14 cellular contexts compared by ENCODE assay signal in genomic region chr3:99948467-99949089, GRCh38.
"Had no signal": no experiment of that assay in that cellular context is flagged by ENCODE, and none has a peak within 500 bp of the region (broad histone marks: within the 10 kb centered on the region; RNA-seq: fewer than 3 reads in every experiment).

No MANE protein-coding gene starts in this region.

- H3K27me3 ChIP-seq: dorsolateral prefrontal cortex, left lung had no signal

- H3K27ac ChIP-seq: dorsolateral prefrontal cortex had no signal

- H3K36me3 ChIP-seq: left lung had no signal

- H3K9me3 Mint-ChIP-seq: activated CD4-positive, alpha-beta T cell treated with anti-CD3 and anti-CD28 coated beads, Interleukin-2, amount 10 ng/mL, durations not matched to agents 24 days and 14 days; activated CD8-positive, alpha-beta T cell treated with anti-CD3 and anti-CD28 coated beads for 36 hours; activated naive CD8-positive, alpha-beta T cell treated with anti-CD3 and anti-CD28 coated beads, Interleukin-2, amount 10 ng/mL, durations not matched to agents 7 days and 5 days; activated T-cell treated with anti-CD3 and anti-CD28 coated beads, Interleukin-2, amount 50 U/mL, for 24 hours; activated T-helper 2 cell treated with anti-CD3 and anti-CD28 coated beads, Interferon-gamma antibody, Interleukin-2, Interleukin-4, amounts not matched to agents 10 μg/mL and 5 μg/mL and 100 μg/mL, durations not matched to agents 14 hours and 24 hours and 36 hours; brain had no signal

- H3K36me3 Mint-ChIP-seq: brain had no signal

- H3K4me3 ChIP-seq: dorsolateral prefrontal cortex, left lung had no signal

- ATAC-seq: activated CD8-positive, alpha-beta T cell treated with anti-CD3 and anti-CD28 coated beads for 36 hours; stimulated activated naive CD8-positive, alpha-beta T cell treated with anti-CD3 and anti-CD28 coated beads, Interleukin-15, Interleukin-2, amounts not matched to agents 100 U/mL and 50 U/mL, for 24 hours had no signal

- H3K27ac Mint-ChIP-seq: activated CD4-positive, alpha-beta T cell treated with anti-CD3 and anti-CD28 coated beads, Interleukin-2, amount 10 ng/mL, durations not matched to agents 24 days and 14 days; activated CD8-positive, alpha-beta T cell treated with anti-CD3 and anti-CD28 coated beads for 36 hours; activated naive CD8-positive, alpha-beta T cell treated with anti-CD3 and anti-CD28 coated beads, Interleukin-2, amount 10 ng/mL, durations not matched to agents 7 days and 5 days; activated T-cell treated with anti-CD3 and anti-CD28 coated beads, Interleukin-2, amount 50 U/mL, for 24 hours; activated T-helper 2 cell treated with anti-CD3 and anti-CD28 coated beads, Interferon-gamma antibody, Interleukin-2, Interleukin-4, amounts not matched to agents 10 μg/mL and 5 μg/mL and 100 μg/mL, durations not matched to agents 14 hours and 24 hours and 36 hours; brain had no signal

- DNase-seq: activated CD4-positive, alpha-beta T cell treated with anti-CD3 and anti-CD28 coated beads, Interleukin-2, amount 10 ng/mL, durations not matched to agents 24 days and 14 days; activated CD8-positive, alpha-beta T cell treated with anti-CD3 and anti-CD28 coated beads for 36 hours; activated naive CD4-positive, alpha-beta T cell treated with Interleukin-2 at 50 U/mL for 16 hours; activated naive CD8-positive, alpha-beta T cell treated with anti-CD3 and anti-CD28 coated beads, Interleukin-2, amount 10 ng/mL, durations not matched to agents 7 days and 5 days; activated T-cell treated with anti-CD3 and anti-CD28 coated beads, Interleukin-2, amount 50 U/mL, for 24 hours; amygdala; caudate nucleus; dorsolateral prefrontal cortex; foreskin melanocyte; left lung; stimulated activated naive CD8-positive, alpha-beta T cell treated with anti-CD3 and anti-CD28 coated beads, Interleukin-15, Interleukin-2, amounts not matched to agents 100 U/mL and 50 U/mL, for 24 hours; trophoblast cell had no signal

- H3K9me3 ChIP-seq: left lung had no signal

- H3K4me3 Mint-ChIP-seq: activated CD4-positive, alpha-beta T cell treated with anti-CD3 and anti-CD28 coated beads, Interleukin-2, amount 10 ng/mL, durations not matched to agents 24 days and 14 days; activated CD8-positive, alpha-beta T cell treated with anti-CD3 and anti-CD28 coated beads for 36 hours; activated naive CD8-positive, alpha-beta T cell treated with anti-CD3 and anti-CD28 coated beads, Interleukin-2, amount 10 ng/mL, durations not matched to agents 7 days and 5 days; activated T-cell treated with anti-CD3 and anti-CD28 coated beads, Interleukin-2, amount 50 U/mL, for 24 hours; brain had no signal

- H3K27me3 Mint-ChIP-seq: activated CD4-positive, alpha-beta T cell treated with anti-CD3 and anti-CD28 coated beads, Interleukin-2, amount 10 ng/mL, durations not matched to agents 24 days and 14 days; activated CD8-positive, alpha-beta T cell treated with anti-CD3 and anti-CD28 coated beads for 36 hours; activated naive CD8-positive, alpha-beta T cell treated with anti-CD3 and anti-CD28 coated beads, Interleukin-2, amount 10 ng/mL, durations not matched to agents 7 days and 5 days; activated T-cell treated with anti-CD3 and anti-CD28 coated beads, Interleukin-2, amount 50 U/mL, for 24 hours; brain had no signal
